8 cellular contexts compared by ENCODE assay signal in genomic region chr1:74732071-74732946, GRCh38. TPM values are rescaled to one million over a fixed set of nuclear protein-coding genes. Genes with fewer than 3 reads are reported as not detected.
DNase-seq lines count a peak whose midpoint lies in the region; ATAC-seq, FAIRE-seq and TF ChIP-seq lines count a peak whose summit lies in the region.
"Not testable (repeated sequence)": the region's sequence is repeated elsewhere in the genome, so short reads cannot be mapped to it uniquely, and the experiment has no call there.

No MANE protein-coding gene starts in this region.

- not testable (repeated sequence) for H3K36me3 ChIP-seq in breast epithelium, pancreas

- peaks cover 41% of the 10 kb centered on the region for H3K4me1 Mint-ChIP-seq in T-helper 17 cell

- not testable (repeated sequence) for H3K27me3 Mint-ChIP-seq in T-helper 17 cell

- DNase-seq in H4 (ENCODE audit: low spot score) (peak; percentile 11), pancreas (peak in 4 of 6 donors; percentile 24 to 60 (median 44)), urothelium cell line (ENCODE audit: low spot score) (peak; percentile 36)
- not testable (repeated sequence) for DNase-seq in T-helper 17 cell; breast epithelium (ENCODE audit: low spot score in 2 of 2)

- ATAC-seq in GM18498 (IDR thresholded peaks at IDR 0.05; ENCODE audit: unreplicated experiment) (peak; percentile 21), HG03520 (IDR thresholded peaks at IDR 0.05; ENCODE audit: unreplicated experiment) (peak; percentile 10), T-helper 17 cell (peak; percentile 18), pancreas (peak; percentile 17 to 44 (median 26))

- H3K4me3 ChIP-seq in breast epithelium: peak overlapping the region; percentile 56 to 93 (median 79)
- peak overlapping the region; percentile 73 for H3K4me3 ChIP-seq in iPS-11a (ENCODE audit: low read depth, low read length)
- H3K4me3 ChIP-seq in pancreas: peak overlapping the region; percentile 54 to 70 (median 61)

- not testable (repeated sequence) for H3K27me3 ChIP-seq in breast epithelium, pancreas

- H3K36me3 Mint-ChIP-seq in T-helper 17 cell (ENCODE audit: low read depth): not testable (repeated sequence)

- intact Hi-C loops in breast epithelium (cut with DNase I; ENCODE audit: low total_unique reads); pancreas (cut with DNase I): not testable (repeated sequence)

- peak overlapping the region; percentile 99 for H3K27ac Mint-ChIP-seq in T-helper 17 cell

- H3K27ac ChIP-seq in breast epithelium (peak overlapping the region; percentile 85 to 93), pancreas (peak overlapping the region; percentile 79 to 97 (median 86))

- not testable (repeated sequence) for H3K4me1 ChIP-seq in breast epithelium
- H3K4me1 ChIP-seq in pancreas: peaks cover 4 to 21% (median 6%) of the 10 kb centered on the region in 3 donors

- H3K4me3 Mint-ChIP-seq in T-helper 17 cell: peak overlapping the region; percentile 99

- FAIRE-seq in pancreas (lab: Jason Lieb, UNC); urothelium cell line (lab: Jason Lieb, UNC): not testable (repeated sequence)

- TF ChIP-seq POLR2A in breast epithelium (IDR thresholded peaks at IDR 0.05): not testable (repeated sequence)

- H3K9me3 ChIP-seq in T-helper 17 cell (ENCODE audit: control insufficient read depth, low read length, poor library complexity, severe bottlenecking); breast epithelium; pancreas: not testable (repeated sequence)

- 3 to 4% methylated on average over 13 to 17 of the region's 17 CpGs for WGBS in pancreas, 2 donors

- TF ChIP-seq CTCF in breast epithelium (IDR thresholded peaks at IDR 0.05); pancreas (IDR thresholded peaks at IDR 0.05): not testable (repeated sequence)

RNA-seq across cellular contexts. Expression of gene CRYZ, which starts 0.5 kb away (rescaled TPM):
- total RNA-seq in H4 (2014; rRNA removed; shearing (Covaris generic)): 49.8 and 77.3 TPM in 2 replicates
- total RNA-seq in T-helper 17 cell (10 to 100 TPM in 1 of 2 donors, 1 to 10 TPM in 1; 8.5 to 19.9 TPM), breast epithelium (10 to 100 TPM; 17.8 to 40.1 (median 38.0) TPM), pancreas (10 to 100 TPM; 39.3 to 65.5 (median 54.9) TPM)
- 10 to 100 TPM; 38.3 to 71.6 TPM for polyA plus RNA-seq in pancreas

RNA-seq across cellular contexts. Expression of gene TYW3, which starts 0.6 kb away (rescaled TPM):
- total RNA-seq in H4 (2014; rRNA removed; shearing (Covaris generic)): 28.0 and 44.9 TPM in 2 replicates
- total RNA-seq in T-helper 17 cell: 10 to 100 TPM; 13.4 to 17.0 TPM
- total RNA-seq in breast epithelium: 10 to 100 TPM; 15.5 to 17.9 (median 16.1) TPM
- total RNA-seq in pancreas: 10 to 100 TPM in 1 of 6 donors, 1 to 10 TPM in 5; 5.0 to 10.3 (median 8.1) TPM
- 10 to 100 TPM in 1 of 2 donors, 1 to 10 TPM in 1; 9.4 to 12.4 TPM for polyA plus RNA-seq in pancreas

RNA-seq across cellular contexts. Expression of gene ERICH3, which starts 58.7 kb away (rescaled TPM):
- 0.29 TPM in 1 of 2 replicates, not detected in the other for total RNA-seq in H4 (2014; rRNA removed; shearing (Covaris generic))
- total RNA-seq in T-helper 17 cell (not detected), breast epithelium (1 to 10 TPM in 1 of 3 donors, under 1 TPM in 2; under 0.01 to 2.0 (median 0.29) TPM), pancreas (under 1 TPM; under 0.01 to 0.29 (median 0.08) TPM)
- under 1 TPM; 0.42 to 0.68 TPM for polyA plus RNA-seq in pancreas
